In genomic region chr5:30604648-30605262, GRCh38 we compare ENCODE assay signal across 25 cellular contexts.
"Had no signal": no experiment of that assay in that cellular context is flagged by ENCODE, and none has a peak within 500 bp of the region (broad histone marks: within the 10 kb centered on the region; RNA-seq: fewer than 3 reads in every experiment).

No MANE protein-coding gene starts in this region.

- H3K27me3 ChIP-seq: adrenal gland, body of pancreas, esophagus muscularis mucosa, left lung, suprapubic skin, tibial nerve had no signal

- ATAC-seq: body of pancreas; left lung; mucosa of descending colon; natural killer cell treated with Interleukin-12 subunit alpha and Interleukin-12 subunit beta and Interleukin-15 and Interleukin-18, amount 100 ng/mL, for 72 hours; right cardiac atrium had no signal

- H3K9me3 ChIP-seq: adrenal gland, body of pancreas, esophagus muscularis mucosa, mucosa of descending colon, suprapubic skin, tibial nerve had no signal

- DNase-seq: activated CD4-positive, alpha-beta T cell treated with anti-CD3 and anti-CD28 coated beads for 4 hours; activated CD4-positive, alpha-beta T cell treated with anti-CD3 and anti-CD28 coated beads, Interleukin-2, amount 50 U/mL, for 4 hours; activated CD8-positive, alpha-beta memory T cell treated with anti-CD3 and anti-CD28 coated beads for 24 hours; activated effector memory CD4-positive, alpha-beta T cell treated with anti-CD3 and anti-CD28 coated beads, Interleukin-2, amount 50 U/mL, for 16 hours; activated naive CD4-positive, alpha-beta T cell treated with anti-CD3 and anti-CD28 coated beads for 36 hours; activated naive CD8-positive, alpha-beta T cell treated with anti-CD3 and anti-CD28 coated beads for 36 hours; activated T-cell treated with anti-CD3 and anti-CD28 coated beads, Interleukin-2, amount 50 U/mL, for 1 hour; adrenal gland; aorta; body of pancreas; dermis blood vessel endothelial cell; effector CD4-positive, alpha-beta T cell; foreskin melanocyte; left lung; mucosa of descending colon; posterior cingulate gyrus; right cardiac atrium; stimulated activated CD4-positive, alpha-beta T cell treated with anti-CD3 and anti-CD28 coated beads, Interleukin-15, amount 100 ng/mL, for 24 hours; stimulated activated CD4-positive, alpha-beta T cell treated with anti-CD3 and anti-CD28 coated beads, Interleukin-2, amount 100 ng/mL, for 24 hours; stimulated activated naive CD4-positive, alpha-beta T cell had no signal

- H3K27ac ChIP-seq: adrenal gland, body of pancreas, esophagus muscularis mucosa, left lung, suprapubic skin, tibial nerve had no signal

- H3K4me3 ChIP-seq: adrenal gland, body of pancreas, esophagus muscularis mucosa, left lung, lung, mucosa of descending colon, suprapubic skin, tibial nerve had no signal

- H3K4me1 ChIP-seq: adrenal gland, body of pancreas, esophagus muscularis mucosa, left lung, suprapubic skin, tibial nerve had no signal

- H3K36me3 ChIP-seq: adrenal gland, esophagus muscularis mucosa, left lung, suprapubic skin, tibial nerve had no signal
